ENCODE assay signal across 1 cellular context in genomic region chr3:83500422-83500821, GRCh38.
TF ChIP-seq lines count a peak whose summit lies in the region.

No MANE protein-coding gene starts in this region.

TF ChIP-seq in HepG2, 621 proteins besides CTCF, POLR2A, EP300 and RAD21 (continued from another document and continues in another):
- TF ChIP-seq HNF1A (IDR thresholded peaks at IDR 0.05; ENCODE audit: low read depth) (no peak), HNF1A (CRISPR knock-in tag; IDR thresholded peaks at IDR 0.05; ENCODE audit: borderline replicate concordance) (no peak), ZNF468 (CRISPR knock-in tag; IDR thresholded peaks at IDR 0.05) (no peak), SRY (CRISPR knock-in tag; IDR thresholded peaks at IDR 0.05) (no peak), SMARCC2 (IDR thresholded peaks at IDR 0.05) (no peak), RXRA (CRISPR knock-in tag; IDR thresholded peaks at IDR 0.05) (no peak), ATF7-NPFF (CRISPR knock-in tag; IDR thresholded peaks at IDR 0.05; ENCODE audit: low read depth) (no peak), SIN3A (IDR thresholded peaks at IDR 0.05; ENCODE audit: borderline replicate concordance, low read depth, low read length) (no peak), ZNF839 (CRISPR knock-in tag; IDR thresholded peaks at IDR 0.05; ENCODE audit: borderline replicate concordance) (no peak), ZNF710 (CRISPR knock-in tag; IDR thresholded peaks at IDR 0.05; ENCODE audit: borderline replicate concordance) (no peak), ZBTB44 (CRISPR knock-in tag; IDR thresholded peaks at IDR 0.05) (no peak), NR2F6 (IDR thresholded peaks at IDR 0.05) (no peak), NR2F6 (CRISPR knock-in tag; IDR thresholded peaks at IDR 0.05) (peak; percentile 38; the same call in 1 of the 2 replicates), GPBP1L1 (CRISPR knock-in tag; IDR thresholded peaks at IDR 0.05) (no peak), ZNF496 (CRISPR knock-in tag; IDR thresholded peaks at IDR 0.05; ENCODE audit: insufficient replicate concordance) (no peak), SIX1 (CRISPR knock-in tag; IDR thresholded peaks at IDR 0.05; ENCODE audit: borderline replicate concordance) (no peak), ZBTB37 (CRISPR knock-in tag; IDR thresholded peaks at IDR 0.05) (no peak), ZNF331 (CRISPR knock-in tag; IDR thresholded peaks at IDR 0.05) (peak; percentile 65; the same call in 1 of the 2 replicates), GFI1 (CRISPR knock-in tag; IDR thresholded peaks at IDR 0.05; ENCODE audit: borderline replicate concordance) (no peak), SP140L (CRISPR knock-in tag; IDR thresholded peaks at IDR 0.05; ENCODE audit: borderline replicate concordance) (no peak), FUBP1 (CRISPR knock-in tag; IDR thresholded peaks at IDR 0.05; ENCODE audit: borderline replicate concordance) (no peak), IRF1 (CRISPR knock-in tag; IDR thresholded peaks at IDR 0.05; ENCODE audit: low read depth) (no peak), GTF3A (CRISPR knock-in tag; conservative IDR thresholded peaks at IDR 0.05) (no peak), NCOA2 (CRISPR knock-in tag; IDR thresholded peaks at IDR 0.05) (0 out of 2 replicates have a peak, but pooled peaks have one; percentile 30), HDAC1 (CRISPR knock-in tag; IDR thresholded peaks at IDR 0.05) (no peak), FOXP1 (IDR thresholded peaks at IDR 0.05) (no peak), FOXP1 (CRISPR knock-in tag; IDR thresholded peaks at IDR 0.05) (peak; percentile 41; the same call in 1 of the 2 replicates), POLR2AphosphoS2 (IDR thresholded peaks at IDR 0.05; ENCODE audit: low read depth, low read length) (no peak), TGIF2 (CRISPR knock-in tag; IDR thresholded peaks at IDR 0.05) (no peak), TMF1 (CRISPR knock-in tag; IDR thresholded peaks at IDR 0.05; ENCODE audit: low read depth) (no peak), ZNF75D (CRISPR knock-in tag; IDR thresholded peaks at IDR 0.05; ENCODE audit: borderline replicate concordance) (no peak), CEBPG (CRISPR knock-in tag; IDR thresholded peaks at IDR 0.05) (peak; percentile 75), ZNF430 (CRISPR knock-in tag; IDR thresholded peaks at IDR 0.05) (no peak), BRD4 (CRISPR knock-in tag; IDR thresholded peaks at IDR 0.05) (no peak), SP1 (IDR thresholded peaks at IDR 0.05) (no peak), SP1 (CRISPR knock-in tag; IDR thresholded peaks at IDR 0.05) (no peak), ZNF225 (CRISPR knock-in tag; IDR thresholded peaks at IDR 0.05) (no peak), HOXA9 (CRISPR knock-in tag; IDR thresholded peaks at IDR 0.05; ENCODE audit: borderline replicate concordance) (no peak), SRF (IDR thresholded peaks at IDR 0.05; ENCODE audit: low read depth, low read length) (no peak), MZF1 (CRISPR knock-in tag; IDR thresholded peaks at IDR 0.05; ENCODE audit: borderline replicate concordance) (no peak), ZNF333 (CRISPR knock-in tag; IDR thresholded peaks at IDR 0.05; ENCODE audit: borderline replicate concordance) (peak; percentile 99), THRA (CRISPR knock-in tag; IDR thresholded peaks at IDR 0.05; ENCODE audit: borderline replicate concordance) (no peak), ZNF317 (CRISPR knock-in tag; IDR thresholded peaks at IDR 0.05) (peak; percentile 55; the same call in 1 of the 2 replicates), JUNB (CRISPR knock-in tag; IDR thresholded peaks at IDR 0.05; ENCODE audit: borderline replicate concordance) (no peak), BCLAF1 (IDR thresholded peaks at IDR 0.05) (no peak), TFDP1 (CRISPR knock-in tag; IDR thresholded peaks at IDR 0.05; ENCODE audit: borderline replicate concordance) (no peak), HDAC2 (CRISPR knock-in tag; IDR thresholded peaks at IDR 0.05) (0 out of 2 replicates have a peak, but pooled peaks have one; percentile 21), TARDBP (CRISPR knock-in tag; IDR thresholded peaks at IDR 0.05) (peak; percentile 66; the same call in 1 of the 2 replicates), ZMYM4 (CRISPR knock-in tag; IDR thresholded peaks at IDR 0.05) (peak; percentile 83), THAP11 (CRISPR knock-in tag; IDR thresholded peaks at IDR 0.05) (peak; percentile 64), ZNF562 (CRISPR knock-in tag; IDR thresholded peaks at IDR 0.05; ENCODE audit: borderline replicate concordance) (no peak)
